ENCODE assay signal across 8 cellular contexts in the genomic region with DNA sequence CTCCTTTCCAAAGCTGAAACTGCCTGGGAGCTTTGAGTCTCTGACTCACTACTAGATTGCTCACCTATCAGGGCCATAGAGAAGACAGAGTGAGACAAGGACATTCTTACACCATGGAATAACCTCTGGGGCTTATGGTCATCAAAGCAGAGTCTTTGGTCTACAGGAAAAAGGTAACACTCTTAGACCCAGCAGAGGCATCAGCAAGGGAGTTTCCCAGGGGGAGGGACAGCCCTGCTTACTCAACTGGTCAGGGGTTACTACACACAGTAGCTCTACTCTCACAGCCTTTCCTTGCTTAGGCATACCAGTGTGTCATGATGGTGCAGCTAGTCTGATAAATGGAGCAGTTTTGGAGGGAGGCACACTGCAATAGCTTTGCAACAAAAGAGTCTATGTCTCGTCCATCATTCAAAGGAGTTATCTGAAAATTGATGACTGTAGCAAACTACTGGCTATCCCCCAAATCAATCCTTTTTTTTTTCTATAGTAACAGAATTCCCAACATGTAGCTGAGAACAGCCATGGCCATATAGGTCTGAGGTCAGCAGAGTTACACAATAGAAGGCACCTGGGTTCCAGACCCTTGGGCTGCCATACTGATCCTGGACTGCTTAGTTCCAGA. TPM values are rescaled to one million over a fixed set of nuclear protein-coding genes. Genes with fewer than 3 reads are reported as not detected.
A peak's percentile ranks its signal among the peaks of the same experiment; 100 is the strongest.
DNase-seq lines count a peak whose midpoint lies in the region; ATAC-seq and TF ChIP-seq lines count a peak whose summit lies in the region.

No MANE protein-coding gene starts in this region.

- no peak for DNase-seq in activated T-cell treated with anti-CD3 and anti-CD28 coated beads, Interleukin-2, amount 50 U/mL, for 4 hours
- DNase-seq in activated T-cell treated with anti-CD3 and anti-CD28 coated beads, Interleukin-2, amount 50 U/mL, for 24 hours = no peak
- peak; percentile 49 for DNase-seq in SK-MEL-5 (ENCODE audit: low read depth, low spot score)
- DNase-seq in hepatic stellate cell (ENCODE audit: low spot score) = peak; percentile 36
- DNase-seq in tibial artery = peak in 1 of 2 donors; percentile 52
- DNase-seq in foreskin melanocyte = no peak
- DNase-seq in OCI-M1 (lab: John Stamatoyannopoulos, UW) = no peak

- H3K27ac ChIP-seq in tibial artery = peak overlapping the region; percentile 76 to 79

- no peaks in the 10 kb centered on the region for H3K27me3 Mint-ChIP-seq in activated T-cell treated with anti-CD3 and anti-CD28 coated beads, Interleukin-2, amount 50 U/mL, for 4 hours (ENCODE audit: low read depth)
- no peaks in the 10 kb centered on the region for H3K27me3 Mint-ChIP-seq in activated T-cell treated with anti-CD3 and anti-CD28 coated beads, Interleukin-2, amount 50 U/mL, for 24 hours

- no peak overlapping the region for H3K4me3 ChIP-seq in tibial artery

- H3K27me3 ChIP-seq in tibial artery = no peaks in the 10 kb centered on the region

- peak; percentile 73 to 85 for ATAC-seq in activated T-cell treated with anti-CD3 and anti-CD28 coated beads, Interleukin-2, amount 50 U/mL, for 4 hours
- ATAC-seq in HG02763 (IDR thresholded peaks at IDR 0.05; ENCODE audit: unreplicated experiment) = peak; percentile 75

- H3K4me1 ChIP-seq in tibial artery = peaks cover 5 to 86% (median 57%) of the 10 kb centered on the region in 4 donors

- H3K4me1 Mint-ChIP-seq in activated T-cell treated with anti-CD3 and anti-CD28 coated beads, Interleukin-2, amount 50 U/mL, for 4 hours (ENCODE audit: low read depth) = peaks cover 29% of the 10 kb centered on the region
- H3K4me1 Mint-ChIP-seq in activated T-cell treated with anti-CD3 and anti-CD28 coated beads, Interleukin-2, amount 50 U/mL, for 24 hours (ENCODE audit: low read depth) = peaks cover 40% of the 10 kb centered on the region

- H3K27ac Mint-ChIP-seq in activated T-cell treated with anti-CD3 and anti-CD28 coated beads, Interleukin-2, amount 50 U/mL, for 24 hours = no peak overlapping the region

- in situ Hi-C loops in SK-MEL-5 (cut with HindIII; ENCODE audit: low pct_unique_long_range_greater_than_20kb, low sequenced_read_pairs) = no loop called here

- H3K36me3 Mint-ChIP-seq in activated T-cell treated with anti-CD3 and anti-CD28 coated beads, Interleukin-2, amount 50 U/mL, for 4 hours (ENCODE audit: insufficient read depth) = no peaks in the 10 kb centered on the region
- no peaks in the 10 kb centered on the region for H3K36me3 Mint-ChIP-seq in activated T-cell treated with anti-CD3 and anti-CD28 coated beads, Interleukin-2, amount 50 U/mL, for 24 hours (ENCODE audit: low read depth)

- H3K9me3 ChIP-seq in tibial artery = no peaks in the 10 kb centered on the region

- TF ChIP-seq CTCF in tibial artery (IDR thresholded peaks at IDR 0.05) = no peak

- peaks cover under 1% of the 10 kb centered on the region for H3K9me3 Mint-ChIP-seq in activated T-cell treated with anti-CD3 and anti-CD28 coated beads, Interleukin-2, amount 50 U/mL, for 4 hours
- no peaks in the 10 kb centered on the region for H3K9me3 Mint-ChIP-seq in activated T-cell treated with anti-CD3 and anti-CD28 coated beads, Interleukin-2, amount 50 U/mL, for 24 hours

- intact Hi-C loops in tibial artery (cut with DNase I; ENCODE audit: low total_unique reads) = loop anchor here (10.0 kb wide), 1 partner anchor 99 kb away; no protein-coding TSS in a partner anchor

- H3K36me3 ChIP-seq in tibial artery = no peaks in the 10 kb centered on the region

- H3K4me3 Mint-ChIP-seq in activated T-cell treated with anti-CD3 and anti-CD28 coated beads, Interleukin-2, amount 50 U/mL, for 4 hours = no peak overlapping the region
- H3K4me3 Mint-ChIP-seq in activated T-cell treated with anti-CD3 and anti-CD28 coated beads, Interleukin-2, amount 50 U/mL, for 24 hours = no peak overlapping the region

RNA-seq across cellular contexts. Expression of a gene that starts 22.4 kb away (rescaled TPM):
- total RNA-seq in activated T-cell treated with anti-CD3 and anti-CD28 coated beads, Interleukin-2, amount 50 U/mL, for 4 hours = 100 to 1,000 TPM in 2 of 3 donors, 10 to 100 TPM in 1; 78.3 to 124 (median 124) TPM
- not detected in 2 replicates for total RNA-seq in SK-MEL-5 (2014; rRNA removed; shearing (Covaris generic))
- 0.05 TPM in 1 of 2 replicates, not detected in the other for polyA plus RNA-seq in SK-MEL-5 (2015; cell fraction: cytosol; rRNA removed)
- polyA plus RNA-seq in SK-MEL-5 (2015; cell fraction: nucleus; rRNA removed) = not detected in 2 replicates

Comparison
In these comparisons a context has a peak if more than half of its experiments do, and no peak if none do; other contexts are left out.
1. DNase-seq: peak in SK-MEL-5 (single experiment) and hepatic stellate cell (single experiment); none in activated T-cell treated with anti-CD3 and anti-CD28 coated beads, Interleukin-2, amount 50 U/mL, for 4 hours (single experiment), activated T-cell treated with anti-CD3 and anti-CD28 coated beads, Interleukin-2, amount 50 U/mL, for 24 hours (single experiment), foreskin melanocyte (single experiment) and OCI-M1 (single experiment).
2. RNA of a gene that starts 22.4 kb away (total RNA-seq): 78.3 to 124 TPM in activated T-cell treated with anti-CD3 and anti-CD28 coated beads, Interleukin-2, amount 50 U/mL, for 4 hours; not detected in SK-MEL-5; every median in the first group is over 10 times any median in the second.